In the genomic region with DNA sequence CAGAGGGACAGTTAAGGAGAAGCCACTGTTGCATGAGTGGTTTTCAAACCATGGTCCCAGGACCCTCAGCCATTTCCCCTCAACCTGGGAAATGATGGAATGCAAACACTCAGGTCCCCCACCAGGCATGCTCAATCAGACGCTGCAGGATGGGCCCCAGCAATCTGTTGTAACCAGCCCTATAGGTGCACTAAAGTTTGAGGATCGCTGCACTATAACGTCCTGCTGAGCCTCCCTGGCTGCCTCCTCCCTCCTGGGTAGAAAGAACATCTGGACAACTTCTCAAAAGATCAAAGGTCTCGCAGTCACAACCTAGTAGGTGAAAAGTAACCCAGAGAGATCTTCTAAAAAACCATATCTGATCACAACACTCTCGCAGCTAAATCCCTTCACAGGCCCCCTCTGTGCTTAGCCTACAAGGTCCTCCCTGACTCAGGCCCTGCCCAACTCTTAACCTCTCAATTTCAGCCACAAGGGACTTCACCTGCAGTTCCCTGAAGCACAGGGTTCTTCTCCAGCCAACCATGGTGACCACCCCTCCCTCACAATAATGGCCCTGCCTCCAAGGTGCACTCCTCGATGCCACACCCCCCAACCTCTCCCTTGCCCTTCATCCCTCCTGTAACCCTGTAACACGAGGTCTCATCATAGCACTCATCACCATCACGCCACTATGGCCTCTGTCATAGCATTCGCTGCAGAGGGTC, we compare ENCODE assay signal across 1 cellular context.
TF ChIP-seq lines count a peak whose summit lies in the region.

No MANE protein-coding gene starts in this region.

TF ChIP-seq in GM12878, 131 proteins besides CTCF, POLR2A, EP300 and RAD21 (continued from another document and continues in another):
- TF ChIP-seq, protein P1, sequence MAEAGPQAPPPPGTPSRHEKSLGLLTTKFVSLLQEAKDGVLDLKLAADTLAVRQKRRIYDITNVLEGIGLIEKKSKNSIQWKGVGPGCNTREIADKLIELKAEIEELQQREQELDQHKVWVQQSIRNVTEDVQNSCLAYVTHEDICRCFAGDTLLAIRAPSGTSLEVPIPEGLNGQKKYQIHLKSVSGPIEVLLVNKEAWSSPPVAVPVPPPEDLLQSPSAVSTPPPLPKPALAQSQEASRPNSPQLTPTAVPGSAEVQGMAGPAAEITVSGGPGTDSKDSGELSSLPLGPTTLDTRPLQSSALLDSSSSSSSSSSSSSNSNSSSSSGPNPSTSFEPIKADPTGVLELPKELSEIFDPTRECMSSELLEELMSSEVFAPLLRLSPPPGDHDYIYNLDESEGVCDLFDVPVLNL (IDR thresholded peaks at IDR 0.05; ENCODE audit: low read depth, low read length): no peak
- TF ChIP-seq BHLHE40 (IDR thresholded peaks at IDR 0.05; ENCODE audit: borderline replicate concordance in 1 of 2, low read depth in 2 of 2, low read length in 1 of 2) (0 out of 4 replicates have a peak, but pooled peaks of 1 of the 2 experiments have one; percentile 18), IKZF1 (conservative IDR thresholded peaks at IDR 0.05) (no peak; the same call in 1 of the 2 replicates), RFX5 (IDR thresholded peaks at IDR 0.05; ENCODE audit: low read depth, low read length) (no peak), STAT3 (IDR thresholded peaks at IDR 0.05; ENCODE audit: low read depth, low read length) (no peak), FOXK2 (IDR thresholded peaks at IDR 0.05) (no peak), ZBED1 (IDR thresholded peaks at IDR 0.05; ENCODE audit: borderline replicate concordance) (no peak), NR2C1 (IDR thresholded peaks at IDR 0.05) (no peak; the same call in 1 of the 2 replicates), MXI1 (IDR thresholded peaks at IDR 0.05; ENCODE audit: low read depth, low read length) (no peak), ZZZ3 (IDR thresholded peaks at IDR 0.05; ENCODE audit: control insufficient read depth, insufficient read length, low read depth) (no peak), TCF3 (IDR thresholded peaks at IDR 0.05; ENCODE audit: borderline replicate concordance, insufficient read depth, low read depth, low read length) (no peak), DPF2 (IDR thresholded peaks at IDR 0.05) (no peak), CBX5 (IDR thresholded peaks at IDR 0.05; ENCODE audit: low read depth) (no peak), FOS (IDR thresholded peaks at IDR 0.05; ENCODE audit: borderline replicate concordance, extremely low read depth, insufficient read length) (no peak), TARDBP (IDR thresholded peaks at IDR 0.05; ENCODE audit: borderline replicate concordance) (no peak), ETV6 (conservative IDR thresholded peaks at IDR 0.05 in 1 of 2, IDR thresholded peaks at IDR 0.05 in 1 of 2; ENCODE audit: borderline replicate concordance in 1 of 2, low read depth in 1 of 2) (no peak), TAF1 (IDR thresholded peaks at IDR 0.05; ENCODE audit: borderline replicate concordance, low read depth, low read length) (no peak), WRNIP1 (IDR thresholded peaks at IDR 0.05; ENCODE audit: borderline replicate concordance, low read depth, low read length) (no peak), ZNF274 (IDR thresholded peaks at IDR 0.05; ENCODE audit: insufficient read depth, insufficient read length) (no peak), SPI1 (IDR thresholded peaks at IDR 0.05; ENCODE audit: borderline replicate concordance, insufficient read depth, low read depth, low read length) (no peak), KAT2A (conservative IDR thresholded peaks at IDR 0.05; ENCODE audit: control insufficient read depth, low read depth, low read length) (no peak), NBN (IDR thresholded peaks at IDR 0.05) (peak; percentile 38; the same call in 1 of the 2 replicates), POU2F2 (IDR thresholded peaks at IDR 0.05; ENCODE audit: borderline replicate concordance, low read depth, low read length) (no peak), HDAC6 (IDR thresholded peaks at IDR 0.05; ENCODE audit: unreplicated experiment) (no peak), RUNX3 (IDR thresholded peaks at IDR 0.05; ENCODE audit: low read length) (peak; percentile 93), BRCA1 (IDR thresholded peaks at IDR 0.05; ENCODE audit: low read depth, low read length) (no peak), SMARCA5 (IDR thresholded peaks at IDR 0.05) (no peak), RAD51 (IDR thresholded peaks at IDR 0.05) (no peak), MYC (IDR thresholded peaks at IDR 0.05; ENCODE audit: insufficient read depth, insufficient read length, insufficient replicate concordance, low read length, severe bottlenecking) (no peak), CREB1 (IDR thresholded peaks at IDR 0.05; ENCODE audit: low read depth) (no peak), CEBPB (IDR thresholded peaks at IDR 0.05; ENCODE audit: borderline replicate concordance in 1 of 2, low read depth in 2 of 2, low read length in 2 of 2) (no peak), YY1 (IDR thresholded peaks at IDR 0.05; ENCODE audit: low read depth, low read length) (no peak), PML (IDR thresholded peaks at IDR 0.05; ENCODE audit: low read length) (no peak), ATF7 (IDR thresholded peaks at IDR 0.05; ENCODE audit: low read depth) (no peak), RBBP5 (conservative IDR thresholded peaks at IDR 0.05) (no peak), GATAD2B (conservative IDR thresholded peaks at IDR 0.05; ENCODE audit: low read depth) (0 out of 2 replicates have a peak, but pooled peaks have one; percentile 26)
- TF ChIP-seq, protein P2, sequence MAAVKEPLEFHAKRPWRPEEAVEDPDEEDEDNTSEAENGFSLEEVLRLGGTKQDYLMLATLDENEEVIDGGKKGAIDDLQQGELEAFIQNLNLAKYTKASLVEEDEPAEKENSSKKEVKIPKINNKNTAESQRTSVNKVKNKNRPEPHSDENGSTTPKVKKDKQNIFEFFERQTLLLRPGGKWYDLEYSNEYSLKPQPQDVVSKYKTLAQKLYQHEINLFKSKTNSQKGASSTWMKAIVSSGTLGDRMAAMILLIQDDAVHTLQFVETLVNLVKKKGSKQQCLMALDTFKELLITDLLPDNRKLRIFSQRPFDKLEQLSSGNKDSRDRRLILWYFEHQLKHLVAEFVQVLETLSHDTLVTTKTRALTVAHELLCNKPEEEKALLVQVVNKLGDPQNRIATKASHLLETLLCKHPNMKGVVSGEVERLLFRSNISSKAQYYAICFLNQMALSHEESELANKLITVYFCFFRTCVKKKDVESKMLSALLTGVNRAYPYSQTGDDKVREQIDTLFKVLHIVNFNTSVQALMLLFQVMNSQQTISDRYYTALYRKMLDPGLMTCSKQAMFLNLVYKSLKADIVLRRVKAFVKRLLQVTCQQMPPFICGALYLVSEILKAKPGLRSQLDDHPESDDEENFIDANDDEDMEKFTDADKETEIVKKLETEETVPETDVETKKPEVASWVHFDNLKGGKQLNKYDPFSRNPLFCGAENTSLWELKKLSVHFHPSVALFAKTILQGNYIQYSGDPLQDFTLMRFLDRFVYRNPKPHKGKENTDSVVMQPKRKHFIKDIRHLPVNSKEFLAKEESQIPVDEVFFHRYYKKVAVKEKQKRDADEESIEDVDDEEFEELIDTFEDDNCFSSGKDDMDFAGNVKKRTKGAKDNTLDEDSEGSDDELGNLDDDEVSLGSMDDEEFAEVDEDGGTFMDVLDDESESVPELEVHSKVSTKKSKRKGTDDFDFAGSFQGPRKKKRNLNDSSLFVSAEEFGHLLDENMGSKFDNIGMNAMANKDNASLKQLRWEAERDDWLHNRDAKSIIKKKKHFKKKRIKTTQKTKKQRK (IDR thresholded peaks at IDR 0.05; ENCODE audit: low read depth, low read length): no peak
- TF ChIP-seq, protein P3, sequence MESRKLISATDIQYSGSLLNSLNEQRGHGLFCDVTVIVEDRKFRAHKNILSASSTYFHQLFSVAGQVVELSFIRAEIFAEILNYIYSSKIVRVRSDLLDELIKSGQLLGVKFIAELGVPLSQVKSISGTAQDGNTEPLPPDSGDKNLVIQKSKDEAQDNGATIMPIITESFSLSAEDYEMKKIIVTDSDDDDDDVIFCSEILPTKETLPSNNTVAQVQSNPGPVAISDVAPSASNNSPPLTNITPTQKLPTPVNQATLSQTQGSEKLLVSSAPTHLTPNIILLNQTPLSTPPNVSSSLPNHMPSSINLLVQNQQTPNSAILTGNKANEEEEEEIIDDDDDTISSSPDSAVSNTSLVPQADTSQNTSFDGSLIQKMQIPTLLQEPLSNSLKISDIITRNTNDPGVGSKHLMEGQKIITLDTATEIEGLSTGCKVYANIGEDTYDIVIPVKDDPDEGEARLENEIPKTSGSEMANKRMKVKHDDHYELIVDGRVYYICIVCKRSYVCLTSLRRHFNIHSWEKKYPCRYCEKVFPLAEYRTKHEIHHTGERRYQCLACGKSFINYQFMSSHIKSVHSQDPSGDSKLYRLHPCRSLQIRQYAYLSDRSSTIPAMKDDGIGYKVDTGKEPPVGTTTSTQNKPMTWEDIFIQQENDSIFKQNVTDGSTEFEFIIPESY (IDR thresholded peaks at IDR 0.05): no peak
- TF ChIP-seq, protein P4, sequence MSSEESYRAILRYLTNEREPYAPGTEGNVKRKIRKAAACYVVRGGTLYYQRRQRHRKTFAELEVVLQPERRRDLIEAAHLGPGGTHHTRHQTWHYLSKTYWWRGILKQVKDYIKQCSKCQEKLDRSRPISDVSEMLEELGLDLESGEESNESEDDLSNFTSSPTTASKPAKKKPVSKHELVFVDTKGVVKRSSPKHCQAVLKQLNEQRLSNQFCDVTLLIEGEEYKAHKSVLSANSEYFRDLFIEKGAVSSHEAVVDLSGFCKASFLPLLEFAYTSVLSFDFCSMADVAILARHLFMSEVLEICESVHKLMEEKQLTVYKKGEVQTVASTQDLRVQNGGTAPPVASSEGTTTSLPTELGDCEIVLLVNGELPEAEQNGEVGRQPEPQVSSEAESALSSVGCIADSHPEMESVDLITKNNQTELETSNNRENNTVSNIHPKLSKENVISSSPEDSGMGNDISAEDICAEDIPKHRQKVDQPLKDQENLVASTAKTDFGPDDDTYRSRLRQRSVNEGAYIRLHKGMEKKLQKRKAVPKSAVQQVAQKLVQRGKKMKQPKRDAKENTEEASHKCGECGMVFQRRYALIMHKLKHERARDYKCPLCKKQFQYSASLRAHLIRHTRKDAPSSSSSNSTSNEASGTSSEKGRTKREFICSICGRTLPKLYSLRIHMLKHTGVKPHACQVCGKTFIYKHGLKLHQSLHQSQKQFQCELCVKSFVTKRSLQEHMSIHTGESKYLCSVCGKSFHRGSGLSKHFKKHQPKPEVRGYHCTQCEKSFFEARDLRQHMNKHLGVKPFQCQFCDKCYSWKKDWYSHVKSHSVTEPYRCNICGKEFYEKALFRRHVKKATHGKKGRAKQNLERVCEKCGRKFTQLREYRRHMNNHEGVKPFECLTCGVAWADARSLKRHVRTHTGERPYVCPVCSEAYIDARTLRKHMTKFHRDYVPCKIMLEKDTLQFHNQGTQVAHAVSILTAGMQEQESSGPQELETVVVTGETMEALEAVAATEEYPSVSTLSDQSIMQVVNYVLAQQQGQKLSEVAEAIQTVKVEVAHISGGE (CRISPR knock-in tag; IDR thresholded peaks at IDR 0.05): no peak
- TF ChIP-seq, protein P5, sequence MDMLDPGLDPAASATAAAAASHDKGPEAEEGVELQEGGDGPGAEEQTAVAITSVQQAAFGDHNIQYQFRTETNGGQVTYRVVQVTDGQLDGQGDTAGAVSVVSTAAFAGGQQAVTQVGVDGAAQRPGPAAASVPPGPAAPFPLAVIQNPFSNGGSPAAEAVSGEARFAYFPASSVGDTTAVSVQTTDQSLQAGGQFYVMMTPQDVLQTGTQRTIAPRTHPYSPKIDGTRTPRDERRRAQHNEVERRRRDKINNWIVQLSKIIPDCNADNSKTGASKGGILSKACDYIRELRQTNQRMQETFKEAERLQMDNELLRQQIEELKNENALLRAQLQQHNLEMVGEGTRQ (IDR thresholded peaks at IDR 0.05; ENCODE audit: borderline replicate concordance, low read depth, low read length): no peak
- TF ChIP-seq, protein P6, sequence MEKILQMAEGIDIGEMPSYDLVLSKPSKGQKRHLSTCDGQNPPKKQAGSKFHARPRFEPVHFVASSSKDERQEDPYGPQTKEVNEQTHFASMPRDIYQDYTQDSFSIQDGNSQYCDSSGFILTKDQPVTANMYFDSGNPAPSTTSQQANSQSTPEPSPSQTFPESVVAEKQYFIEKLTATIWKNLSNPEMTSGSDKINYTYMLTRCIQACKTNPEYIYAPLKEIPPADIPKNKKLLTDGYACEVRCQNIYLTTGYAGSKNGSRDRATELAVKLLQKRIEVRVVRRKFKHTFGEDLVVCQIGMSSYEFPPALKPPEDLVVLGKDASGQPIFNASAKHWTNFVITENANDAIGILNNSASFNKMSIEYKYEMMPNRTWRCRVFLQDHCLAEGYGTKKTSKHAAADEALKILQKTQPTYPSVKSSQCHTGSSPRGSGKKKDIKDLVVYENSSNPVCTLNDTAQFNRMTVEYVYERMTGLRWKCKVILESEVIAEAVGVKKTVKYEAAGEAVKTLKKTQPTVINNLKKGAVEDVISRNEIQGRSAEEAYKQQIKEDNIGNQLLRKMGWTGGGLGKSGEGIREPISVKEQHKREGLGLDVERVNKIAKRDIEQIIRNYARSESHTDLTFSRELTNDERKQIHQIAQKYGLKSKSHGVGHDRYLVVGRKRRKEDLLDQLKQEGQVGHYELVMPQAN (conservative IDR thresholded peaks at IDR 0.05): no peak
- TF ChIP-seq, protein P7, sequence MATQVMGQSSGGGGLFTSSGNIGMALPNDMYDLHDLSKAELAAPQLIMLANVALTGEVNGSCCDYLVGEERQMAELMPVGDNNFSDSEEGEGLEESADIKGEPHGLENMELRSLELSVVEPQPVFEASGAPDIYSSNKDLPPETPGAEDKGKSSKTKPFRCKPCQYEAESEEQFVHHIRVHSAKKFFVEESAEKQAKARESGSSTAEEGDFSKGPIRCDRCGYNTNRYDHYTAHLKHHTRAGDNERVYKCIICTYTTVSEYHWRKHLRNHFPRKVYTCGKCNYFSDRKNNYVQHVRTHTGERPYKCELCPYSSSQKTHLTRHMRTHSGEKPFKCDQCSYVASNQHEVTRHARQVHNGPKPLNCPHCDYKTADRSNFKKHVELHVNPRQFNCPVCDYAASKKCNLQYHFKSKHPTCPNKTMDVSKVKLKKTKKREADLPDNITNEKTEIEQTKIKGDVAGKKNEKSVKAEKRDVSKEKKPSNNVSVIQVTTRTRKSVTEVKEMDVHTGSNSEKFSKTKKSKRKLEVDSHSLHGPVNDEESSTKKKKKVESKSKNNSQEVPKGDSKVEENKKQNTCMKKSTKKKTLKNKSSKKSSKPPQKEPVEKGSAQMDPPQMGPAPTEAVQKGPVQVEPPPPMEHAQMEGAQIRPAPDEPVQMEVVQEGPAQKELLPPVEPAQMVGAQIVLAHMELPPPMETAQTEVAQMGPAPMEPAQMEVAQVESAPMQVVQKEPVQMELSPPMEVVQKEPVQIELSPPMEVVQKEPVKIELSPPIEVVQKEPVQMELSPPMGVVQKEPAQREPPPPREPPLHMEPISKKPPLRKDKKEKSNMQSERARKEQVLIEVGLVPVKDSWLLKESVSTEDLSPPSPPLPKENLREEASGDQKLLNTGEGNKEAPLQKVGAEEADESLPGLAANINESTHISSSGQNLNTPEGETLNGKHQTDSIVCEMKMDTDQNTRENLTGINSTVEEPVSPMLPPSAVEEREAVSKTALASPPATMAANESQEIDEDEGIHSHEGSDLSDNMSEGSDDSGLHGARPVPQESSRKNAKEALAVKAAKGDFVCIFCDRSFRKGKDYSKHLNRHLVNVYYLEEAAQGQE (IDR thresholded peaks at IDR 0.05; ENCODE audit: low read depth, low read length): no peak
- TF ChIP-seq, protein P8, sequence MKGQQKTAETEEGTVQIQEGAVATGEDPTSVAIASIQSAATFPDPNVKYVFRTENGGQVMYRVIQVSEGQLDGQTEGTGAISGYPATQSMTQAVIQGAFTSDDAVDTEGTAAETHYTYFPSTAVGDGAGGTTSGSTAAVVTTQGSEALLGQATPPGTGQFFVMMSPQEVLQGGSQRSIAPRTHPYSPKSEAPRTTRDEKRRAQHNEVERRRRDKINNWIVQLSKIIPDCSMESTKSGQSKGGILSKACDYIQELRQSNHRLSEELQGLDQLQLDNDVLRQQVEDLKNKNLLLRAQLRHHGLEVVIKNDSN (IDR thresholded peaks at IDR 0.05; ENCODE audit: borderline replicate concordance, extremely low read length, insufficient read depth, low read depth, low read length): no peak
